Comparison of ENCODE assay signal across 1 cellular context in genomic region chr13:60398438-60398891, GRCh38.
TF ChIP-seq lines count a peak whose summit lies in the region.

No MANE protein-coding gene starts in this region.

TF ChIP-seq in GM23338, 12 proteins besides CTCF, POLR2A, EP300 and RAD21 (continued from another document):
- TF ChIP-seq ZNF462 (CRISPR knock-in tag; IDR thresholded peaks at IDR 0.05) (no peak), ZNF114 (CRISPR knock-in tag; IDR thresholded peaks at IDR 0.05) (no peak)
